24 cellular contexts compared by ENCODE assay signal in genomic region chr12:57762463-57762862, GRCh38. TPM values are rescaled to one million over a fixed set of nuclear protein-coding genes. Genes with fewer than 3 reads are reported as not detected.
"Had no signal": no experiment of that assay in that cellular context is flagged by ENCODE, and none has a peak within 500 bp of the region (broad histone marks: within the 10 kb centered on the region; RNA-seq: fewer than 3 reads in every experiment).

No MANE protein-coding gene starts in this region.

- H3K9me3 ChIP-seq: esophagus muscularis mucosa, gastroesophageal sphincter, heart left ventricle, left lung, lower lobe of right lung, mucosa of descending colon had no signal

- H3K4me3 Mint-ChIP-seq: mesothelial cell of epicardium had no signal

- H3K9me3 Mint-ChIP-seq: immature natural killer cell; mesothelial cell of epicardium; naive B cell; naive thymus-derived CD8-positive, alpha-beta T cell had no signal

- H3K4me2 ChIP-seq: hepatocyte had no signal

- H2AFZ ChIP-seq: hepatocyte had no signal

- H3K4me3 ChIP-seq: coronary artery, dorsolateral prefrontal cortex, esophagus muscularis mucosa, gastroesophageal sphincter, heart left ventricle, hepatocyte, left lung, lower lobe of right lung, mucosa of descending colon had no signal

- H3K27ac ChIP-seq: coronary artery, dorsolateral prefrontal cortex, esophagus muscularis mucosa, foreskin keratinocyte, gastroesophageal sphincter, heart left ventricle, hepatocyte, left lung, lower lobe of right lung had no signal

- ATAC-seq: foreskin keratinocyte; gastroesophageal sphincter; heart left ventricle; left cardiac atrium; left lung; left ventricle myocardium superior; lower lobe of right lung; mucosa of descending colon; naive thymus-derived CD8-positive, alpha-beta T cell had no signal

- DNase-seq: dermis blood vessel endothelial cell; dorsolateral prefrontal cortex; effector CD4-positive, alpha-beta T cell; effector memory CD4-positive, alpha-beta T cell; foreskin keratinocyte; heart left ventricle; hypothalamus; immature natural killer cell; islet precursor cell; left cardiac atrium; left lung; left ventricle myocardium superior; lower lobe of right lung; mesenchymal stem cell; mucosa of descending colon; naive B cell; naive thymus-derived CD8-positive, alpha-beta T cell had no signal

- H3K27ac Mint-ChIP-seq: immature natural killer cell; mesothelial cell of epicardium; naive thymus-derived CD8-positive, alpha-beta T cell had no signal

- FAIRE-seq: endothelial cell of umbilical vein, frontal cortex had no signal

- H3K27me3 ChIP-seq: foreskin keratinocyte had no signal

RNA-seq across cellular contexts. Expression of gene CYP27B1, which starts 4.4 kb away (rescaled TPM):
- total RNA-seq: frontal cortex, left ventricle myocardium superior had no signal
- polyA plus RNA-seq: immature natural killer cell; naive thymus-derived CD8-positive, alpha-beta T cell had no signal
